ENCODE assay signal across 9 cellular contexts in the genomic region with DNA sequence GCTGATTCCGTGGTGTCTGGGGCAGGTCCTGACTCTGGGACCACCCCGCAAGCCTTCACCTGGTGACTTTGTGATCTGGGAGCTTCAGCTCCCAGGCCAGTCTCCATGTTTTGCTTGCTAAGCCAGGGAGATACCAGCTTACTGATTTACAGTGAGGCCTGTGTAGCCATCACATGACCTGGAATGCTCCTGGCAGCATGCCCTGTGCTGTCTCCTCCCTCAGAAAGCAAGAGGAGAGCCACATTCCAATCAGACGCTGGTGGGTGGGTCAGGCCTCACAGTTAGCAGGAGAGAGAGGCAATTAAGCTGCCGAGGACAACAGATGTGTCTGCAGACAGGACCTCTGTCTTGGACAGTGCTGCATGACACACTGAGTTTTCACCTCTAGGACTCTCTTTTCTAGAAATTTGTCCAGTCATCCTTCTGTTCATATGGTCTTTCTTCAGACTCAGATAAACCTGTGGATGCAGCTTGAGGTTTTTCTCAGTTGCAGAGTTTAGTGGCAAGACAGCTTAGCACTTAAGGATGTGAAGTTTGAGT. TPM values are rescaled to one million over a fixed set of nuclear protein-coding genes. Genes with fewer than 3 reads are reported as not detected.
DNase-seq lines count a peak whose midpoint lies in the region; ATAC-seq and TF ChIP-seq lines count a peak whose summit lies in the region.
"Had no signal": no experiment of that assay in that cellular context is flagged by ENCODE, and none has a peak within 500 bp of the region (broad histone marks: within the 10 kb centered on the region; RNA-seq: fewer than 3 reads in every experiment).

No MANE protein-coding gene starts in this region.

- intact Hi-C loops in body of pancreas (cut with DNase I), result no loop called here

- H3K27me3 Mint-ChIP-seq in activated naive CD4-positive, alpha-beta T cell treated with anti-CD3 and anti-CD28 coated beads, Interleukin-2, amount 10 ng/mL, durations not matched to agents 7 days and 5 days, result peaks cover 5% of the 10 kb centered on the region
- no peaks in the 10 kb centered on the region for H3K27me3 Mint-ChIP-seq in T-cell

- CTCF ChIA-PET in activated naive CD4-positive, alpha-beta T cell treated with anti-CD3 and anti-CD28 coated beads, Interleukin-2, amount 10 ng/mL, durations not matched to agents 7 days and 5 days (lab: Charles Lee), result interaction anchor here (1.0 to 19.5 kb wide), 6 partner anchors 20 to 119 kb away, joined by 3 to 372 read pairs (median 4); no protein-coding TSS in a partner anchor
- CTCF ChIA-PET in T-cell (lab: Charles Lee), result interaction anchor here (0.6 to 4.2 kb wide), 10 partner anchors 20 to 125 kb away, joined by 3 to 19 read pairs (median 4); no protein-coding TSS in a partner anchor

- peak; percentile 83 for DNase-seq in Daoy (ENCODE audit: low read depth)
- peak; percentile 92 for DNase-seq in NCI-H2196 treated with DMSO at 0.1 percent for 48 hours (lab: John Stamatoyannopoulos, UW; ENCODE audit: unreplicated experiment)
- DNase-seq in body of pancreas, result peak; percentile 88 to 95 (median 94)
- peak; percentile 54 for DNase-seq in iPS-NIHi7 (ENCODE audit: extremely low spot score)
- no peak for DNase-seq in activated naive CD4-positive, alpha-beta T cell treated with anti-CD3 and anti-CD28 coated beads, Interleukin-2, amount 10 ng/mL, durations not matched to agents 7 days and 5 days
- no peak for DNase-seq in T-cell

- peak in 2 of 3 donors; percentile 23 to 43 for TF ChIP-seq POLR2A in body of pancreas (IDR thresholded peaks at IDR 0.05)

- POLR2A ChIA-PET in T-cell (lab: Charles Lee), result interaction anchor here in 1 of 2 donors (0.7 kb wide), 1 partner anchor 38 kb away, joined by 3 read pairs; no protein-coding TSS in a partner anchor

- H3K4me1 ChIP-seq in body of pancreas, result peaks cover 16% of the 10 kb centered on the region
- H3K4me1 ChIP-seq in skeletal muscle tissue (ENCODE audit: control insufficient read depth in 3 of 3, insufficient read depth in 3 of 3, low read length in 3 of 3), result peaks cover 15 to 21% (median 15%) of the 10 kb centered on the region in 3 donors

- no peaks in the 10 kb centered on the region for H3K9me3 ChIP-seq in body of pancreas
- no peaks in the 10 kb centered on the region for H3K9me3 ChIP-seq in skeletal muscle tissue (ENCODE audit: control insufficient read depth in 3 of 3, low read length in 3 of 3)

- ATAC-seq in body of pancreas (peak; percentile 94), T-cell (replicated peaks in 1 of 4) (no peak)
- ATAC-seq in activated CD4-positive, CD25-positive, alpha-beta regulatory T cell treated with anti-CD3 and anti-CD28 coated beads, Interleukin-2, amount 50 U/mL, for 24 hours, result no peak

- no peaks in the 10 kb centered on the region for H3K36me3 ChIP-seq in body of pancreas (replicated peaks in 1 of 2; ENCODE audit: insufficient read depth in 1 of 2, low read depth in 2 of 2)
- H3K36me3 ChIP-seq in skeletal muscle tissue (ENCODE audit: control insufficient read depth in 3 of 3, insufficient read depth in 3 of 3, low read length in 3 of 3), result peaks cover 41 to 52% (median 41%) of the 10 kb centered on the region in 3 donors

- H3K27me3 ChIP-seq in body of pancreas (no peaks in the 10 kb centered on the region), skeletal muscle tissue (ENCODE audit: control insufficient read depth in 3 of 3, insufficient read depth in 3 of 3, low read length in 3 of 3) (no peaks in the 10 kb centered on the region)

- peak overlapping the region in 1 of 3 donors; percentile 44 for H3K9ac ChIP-seq in skeletal muscle tissue (ENCODE audit: low read depth in 1 of 3, low read length in 3 of 3)

- H3K4me3 ChIP-seq in body of pancreas (no peak overlapping the region), skeletal muscle tissue (ENCODE audit: low read length in 3 of 3) (peak overlapping the region in 1 of 3 donors; percentile 4)

- H3K4me3 Mint-ChIP-seq in activated naive CD4-positive, alpha-beta T cell treated with anti-CD3 and anti-CD28 coated beads, Interleukin-2, amount 10 ng/mL, durations not matched to agents 7 days and 5 days, result no peak overlapping the region
- H3K4me3 Mint-ChIP-seq in T-cell, result no peak overlapping the region

- no peak overlapping the region for H3K27ac Mint-ChIP-seq in activated naive CD4-positive, alpha-beta T cell treated with anti-CD3 and anti-CD28 coated beads, Interleukin-2, amount 10 ng/mL, durations not matched to agents 7 days and 5 days
- H3K27ac Mint-ChIP-seq in T-cell, result no peak overlapping the region

- no peaks in the 10 kb centered on the region for H3K9me3 Mint-ChIP-seq in activated naive CD4-positive, alpha-beta T cell treated with anti-CD3 and anti-CD28 coated beads, Interleukin-2, amount 10 ng/mL, durations not matched to agents 7 days and 5 days
- H3K9me3 Mint-ChIP-seq in T-cell, result peaks cover 0 to 5% (median 0%) of the 10 kb centered on the region in 3 donors

- peak overlapping the region; percentile 62 to 77 (median 70) for H3K27ac ChIP-seq in body of pancreas
- peak overlapping the region; percentile 23 for H3K27ac ChIP-seq in skeletal muscle tissue (ENCODE audit: low read depth, low read length)

- H3K36me3 Mint-ChIP-seq in activated naive CD4-positive, alpha-beta T cell treated with anti-CD3 and anti-CD28 coated beads, Interleukin-2, amount 10 ng/mL, durations not matched to agents 7 days and 5 days, result no peaks in the 10 kb centered on the region
- no peaks in the 10 kb centered on the region for H3K36me3 Mint-ChIP-seq in T-cell

- WGBS in body of pancreas, 2 donors, result 15 to 27% methylated on average over 4 of the region's 4 CpGs

- TF ChIP-seq CTCF in body of pancreas (IDR thresholded peaks at IDR 0.05), result no peak

- H3K4me1 Mint-ChIP-seq in activated naive CD4-positive, alpha-beta T cell treated with anti-CD3 and anti-CD28 coated beads, Interleukin-2, amount 10 ng/mL, durations not matched to agents 7 days and 5 days, result no peaks in the 10 kb centered on the region
- H3K4me1 Mint-ChIP-seq in T-cell, result peaks cover 0 to 3% (median 3%) of the 10 kb centered on the region in 3 donors

RNA-seq across cellular contexts. Expression of gene GRPEL2, which starts 24.4 kb away (rescaled TPM):
- total RNA-seq in Daoy (2014; rRNA removed; shearing (Covaris generic)), result 30.7 and 33.4 TPM in 2 replicates
- total RNA-seq in body of pancreas, result 10 to 100 TPM in 1 of 2 donors, 1 to 10 TPM in 1; 4.9 to 10.6 TPM
- 14.1 TPM for total RNA-seq in skeletal muscle tissue
- total RNA-seq in T-cell, result 10 to 100 TPM; 14.2 to 38.7 (median 31.5) TPM

RNA-seq across cellular contexts. Expression of gene PCYOX1L, which starts 37.0 kb away (rescaled TPM):
- total RNA-seq in Daoy (2014; rRNA removed; shearing (Covaris generic)), result 13.1 and 17.1 TPM in 2 replicates
- total RNA-seq in body of pancreas (1 to 10 TPM; 3.9 to 5.6 TPM), skeletal muscle tissue (3.7 TPM), T-cell (10 to 100 TPM; 26.9 to 40.2 (median 35.0) TPM)

RNA-seq across cellular contexts. Expression of gene AFAP1L1, which starts 49.2 kb away (rescaled TPM):
- 11.7 and 12.8 TPM in 2 replicates for total RNA-seq in Daoy (2014; rRNA removed; shearing (Covaris generic))
- total RNA-seq in body of pancreas (1 to 10 TPM; 2.9 to 5.9 TPM), skeletal muscle tissue (75.7 TPM), T-cell (under 1 TPM; 0.20 to 0.99 (median 0.50) TPM)

RNA-seq across cellular contexts. Expression of gene IL17B, which starts 58.2 kb away (rescaled TPM):
- not detected in 2 replicates for total RNA-seq in Daoy (2014; rRNA removed; shearing (Covaris generic))
- not detected for total RNA-seq in body of pancreas
- 247 TPM for total RNA-seq in skeletal muscle tissue
- not detected for total RNA-seq in T-cell
- total RNA-seq: frontal cortex had no signal

Comparison
In these comparisons a context has a peak if more than half of its experiments do, and no peak if none do; other contexts are left out.
1. DNase-seq: peak in Daoy (single experiment), NCI-H2196 treated with DMSO at 0.1 percent for 48 hours (single experiment), body of pancreas (4 of 4) and iPS-NIHi7 (single experiment); none in activated naive CD4-positive, alpha-beta T cell treated with anti-CD3 and anti-CD28 coated beads, Interleukin-2, amount 10 ng/mL, durations not matched to agents 7 days and 5 days (single experiment) and T-cell (0 of 34).